In genomic region chr12:4308334-4308960, GRCh38 we compare ENCODE assay signal across 1 cellular context.
TF ChIP-seq lines count a peak whose summit lies in the region.

No MANE protein-coding gene starts in this region.

TF ChIP-seq in GM23338, 12 proteins besides CTCF, POLR2A, EP300 and RAD21 (continued from another document):
- no peak for TF ChIP-seq ZNF462 (CRISPR knock-in tag; IDR thresholded peaks at IDR 0.05)
- no peak for TF ChIP-seq EZH2 (IDR thresholded peaks at IDR 0.05; ENCODE audit: low read depth, unreplicated experiment)
